Comparison of ENCODE assay signal across 29 cellular contexts in genomic region chr7:49418964-49419363, GRCh38.
"Had no signal": no experiment of that assay in that cellular context is flagged by ENCODE, and none has a peak within 500 bp of the region (broad histone marks: within the 10 kb centered on the region; RNA-seq: fewer than 3 reads in every experiment).

No MANE protein-coding gene starts in this region.

- H3K27me3 ChIP-seq: stomach, suprapubic skin, testis, thyroid gland, tibial artery, tibial nerve, transverse colon, upper lobe of left lung, upper lobe of right lung, uterus, vagina had no signal

- FAIRE-seq: urothelium cell line had no signal

- DNase-seq: stimulated activated CD4-positive, alpha-beta T cell treated with anti-CD3 and anti-CD28 coated beads, Interleukin-2, amount 100 ng/mL, for 48 hours; stimulated activated CD4-positive, alpha-beta T cell treated with anti-CD3 and anti-CD28 coated beads, Interleukin-4, amount 100 ng/mL, for 1 hour; stimulated activated CD4-positive, alpha-beta T cell treated with anti-CD3 and anti-CD28 coated beads, Interleukin-4, amount 100 ng/mL, for 24 hours; stimulated activated CD4-positive, alpha-beta T cell treated with anti-CD3 and anti-CD28 coated beads, Interleukin-4, amount 100 ng/mL, for 4 hours; stimulated activated CD8-positive, alpha-beta memory T cell treated with anti-CD3 and anti-CD28 coated beads, Interleukin-4, amount 100 ng/mL, for 48 hours; stimulated activated naive B cell treated with anti-CD40 and anti-IgM and Interleukin-4, amounts not matched to agents 10 μg/mL and 1 μg/mL and 100 μg/mL, for 72 hours; stimulated activated naive CD4-positive, alpha-beta T cell; stimulated activated naive CD4-positive, alpha-beta T cell treated with Interleukin-2 at 50 U/mL for 16 hours; stimulated activated naive CD8-positive, alpha-beta T cell treated with anti-CD3 and anti-CD28 coated beads, Interleukin-15, amount 100 ng/mL, for 72 hours; stimulated activated naive CD8-positive, alpha-beta T cell treated with anti-CD3 and anti-CD28 coated beads, Interleukin-15, Interleukin-2, amounts not matched to agents 100 U/mL and 50 U/mL, for 24 hours; stomach; substantia nigra; testis; thyroid gland; tibial artery; transverse colon; trophoblast cell; upper lobe of left lung; upper lobe of right lung; uterus had no signal

- H3K36me3 Mint-ChIP-seq: stimulated activated effector memory CD8-positive, alpha-beta T cell treated with anti-CD3 and anti-CD28 coated beads, Interleukin-12 subunit alpha, Interleukin-12 subunit beta, amount 100 ng/mL, for 72 hours; stimulated activated memory B cell treated with anti-CD40 and anti-IgM and Interleukin-4, amounts not matched to agents 10 μg/mL and 1 μg/mL and 100 μg/mL, for 72 hours; stimulated activated naive B cell treated with anti-CD40 and anti-IgM and Interleukin-4, amounts not matched to agents 10 μg/mL and 1 μg/mL and 100 μg/mL, for 72 hours; type B pancreatic cell had no signal

- H3K4me1 Mint-ChIP-seq: stimulated activated effector memory CD8-positive, alpha-beta T cell treated with anti-CD3 and anti-CD28 coated beads, Interleukin-12 subunit alpha, Interleukin-12 subunit beta, amount 100 ng/mL, for 72 hours; stimulated activated memory B cell treated with anti-CD40 and anti-IgM and Interleukin-4, amounts not matched to agents 10 μg/mL and 1 μg/mL and 100 μg/mL, for 72 hours; stimulated activated naive B cell treated with anti-CD40 and anti-IgM and Interleukin-4, amounts not matched to agents 10 μg/mL and 1 μg/mL and 100 μg/mL, for 72 hours; stimulated activated naive CD8-positive, alpha-beta T cell treated with anti-CD3 and anti-CD28 coated beads, Interleukin-15, amount 100 ng/mL, for 72 hours had no signal

- H3K4me1 ChIP-seq: stomach, suprapubic skin, testis, thyroid gland, tibial artery, tibial nerve, transverse colon, upper lobe of left lung, upper lobe of right lung, uterus, vagina had no signal

- H3K27ac Mint-ChIP-seq: stimulated activated effector memory CD8-positive, alpha-beta T cell treated with anti-CD3 and anti-CD28 coated beads, Interleukin-12 subunit alpha, Interleukin-12 subunit beta, amount 100 ng/mL, for 72 hours; stimulated activated memory B cell treated with anti-CD40 and anti-IgM and Interleukin-4, amounts not matched to agents 10 μg/mL and 1 μg/mL and 100 μg/mL, for 72 hours; stimulated activated naive B cell treated with anti-CD40 and anti-IgM and Interleukin-4, amounts not matched to agents 10 μg/mL and 1 μg/mL and 100 μg/mL, for 72 hours; stimulated activated naive CD8-positive, alpha-beta T cell treated with anti-CD3 and anti-CD28 coated beads, Interleukin-15, amount 100 ng/mL, for 72 hours; stimulated activated naive CD8-positive, alpha-beta T cell treated with anti-CD3 and anti-CD28 coated beads, Interleukin-15, Interleukin-2, amounts not matched to agents 100 ng/mL and 50 ng/mL, for 24 hours; type B pancreatic cell had no signal

- H3K4me3 Mint-ChIP-seq: stimulated activated effector memory CD8-positive, alpha-beta T cell treated with anti-CD3 and anti-CD28 coated beads, Interleukin-12 subunit alpha, Interleukin-12 subunit beta, amount 100 ng/mL, for 72 hours; stimulated activated memory B cell treated with anti-CD40 and anti-IgM and Interleukin-4, amounts not matched to agents 10 μg/mL and 1 μg/mL and 100 μg/mL, for 72 hours; stimulated activated naive B cell treated with anti-CD40 and anti-IgM and Interleukin-4, amounts not matched to agents 10 μg/mL and 1 μg/mL and 100 μg/mL, for 72 hours; stimulated activated naive CD8-positive, alpha-beta T cell treated with anti-CD3 and anti-CD28 coated beads, Interleukin-15, amount 100 ng/mL, for 72 hours; stimulated activated naive CD8-positive, alpha-beta T cell treated with anti-CD3 and anti-CD28 coated beads, Interleukin-15, Interleukin-2, amounts not matched to agents 100 ng/mL and 50 ng/mL, for 24 hours; type B pancreatic cell had no signal

- H3K9me3 ChIP-seq: stomach, suprapubic skin, testis, thoracic aorta, thyroid gland, tibial artery, tibial nerve, transverse colon, upper lobe of left lung, upper lobe of right lung, uterus, vagina had no signal

- H3K27me3 Mint-ChIP-seq: stimulated activated memory B cell treated with anti-CD40 and anti-IgM and Interleukin-4, amounts not matched to agents 10 μg/mL and 1 μg/mL and 100 μg/mL, for 72 hours; stimulated activated naive B cell treated with anti-CD40 and anti-IgM and Interleukin-4, amounts not matched to agents 10 μg/mL and 1 μg/mL and 100 μg/mL, for 72 hours; stimulated activated naive CD8-positive, alpha-beta T cell treated with anti-CD3 and anti-CD28 coated beads, Interleukin-15, amount 100 ng/mL, for 72 hours; stimulated activated naive CD8-positive, alpha-beta T cell treated with anti-CD3 and anti-CD28 coated beads, Interleukin-15, Interleukin-2, amounts not matched to agents 100 ng/mL and 50 ng/mL, for 24 hours had no signal

- H3K36me3 ChIP-seq: stomach, suprapubic skin, thoracic aorta, thyroid gland, tibial artery, tibial nerve, transverse colon, upper lobe of left lung, upper lobe of right lung, uterus, vagina had no signal

- ATAC-seq: stimulated activated effector memory CD8-positive, alpha-beta T cell treated with anti-CD3 and anti-CD28 coated beads, Interleukin-12 subunit alpha, Interleukin-12 subunit beta, amount 100 ng/mL, for 72 hours; stimulated activated memory B cell treated with anti-CD40 and anti-IgM and Interleukin-4, amounts not matched to agents 10 μg/mL and 1 μg/mL and 100 μg/mL, for 72 hours; stimulated activated naive B cell treated with anti-CD40 and anti-IgM and Interleukin-4, amounts not matched to agents 10 μg/mL and 1 μg/mL and 100 μg/mL, for 72 hours; stimulated activated naive CD8-positive, alpha-beta T cell treated with anti-CD3 and anti-CD28 coated beads, Interleukin-15, amount 100 ng/mL, for 72 hours; stimulated activated naive CD8-positive, alpha-beta T cell treated with anti-CD3 and anti-CD28 coated beads, Interleukin-15, Interleukin-2, amounts not matched to agents 100 U/mL and 50 U/mL, for 24 hours; upper lobe of right lung had no signal

- H3K4me3 ChIP-seq: stomach, suprapubic skin, testis, thoracic aorta, thyroid gland, tibial artery, tibial nerve, transverse colon, upper lobe of left lung, upper lobe of right lung, uterus, vagina had no signal

- H3K27ac ChIP-seq: stomach, suprapubic skin, testis, thoracic aorta, thyroid gland, tibial artery, tibial nerve, transverse colon, upper lobe of left lung, upper lobe of right lung, uterus, vagina had no signal
